Comparison of ENCODE assay signal across 8 cellular contexts in the genomic region with DNA sequence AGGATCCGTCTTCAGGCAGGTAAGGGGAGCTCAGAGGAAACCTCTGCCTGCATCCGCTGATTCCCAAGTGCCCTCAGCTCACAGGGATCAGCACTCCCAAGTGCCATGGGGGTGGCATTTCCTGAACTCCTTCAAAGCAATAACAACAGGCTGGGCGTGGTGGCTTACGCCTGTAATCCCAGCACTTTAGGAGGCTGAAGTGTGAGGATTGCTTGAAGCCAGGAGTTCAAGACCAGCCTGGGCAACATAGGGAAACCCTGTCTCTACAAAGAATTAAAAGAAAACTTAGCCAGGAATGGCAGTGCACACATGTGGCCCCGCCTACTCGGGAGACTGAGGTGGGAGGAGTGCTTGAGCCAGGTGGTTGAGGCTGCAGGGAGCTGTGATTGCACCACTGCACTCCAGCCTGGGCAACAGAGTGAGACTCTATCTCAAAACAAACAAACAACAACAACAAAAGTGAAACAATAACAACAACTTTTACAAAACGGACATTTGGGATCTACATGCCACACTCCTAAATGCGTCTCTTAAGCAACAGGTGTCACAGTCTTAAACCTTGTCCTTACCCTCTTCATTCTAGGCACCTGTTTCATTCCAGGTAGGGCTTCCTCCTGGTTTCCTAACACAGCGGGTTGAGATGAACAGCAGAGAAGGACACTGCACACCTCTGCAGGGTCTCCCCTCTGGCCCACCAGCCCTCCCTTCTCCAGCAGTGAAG.
DNase-seq lines count a peak whose midpoint lies in the region; ATAC-seq and TF ChIP-seq lines count a peak whose summit lies in the region.

No MANE protein-coding gene starts in this region.

- H2BK120ac ChIP-seq in mesendoderm (ENCODE audit: low read depth, low read length) = no peak overlapping the region

- H3K9ac ChIP-seq in mesendoderm (ENCODE audit: low read length) = no peak overlapping the region

- H3K4me2 ChIP-seq in mesendoderm (ENCODE audit: low read length) = no peak overlapping the region

- peaks cover 0 to 11% of the 10 kb centered on the region in 2 experiments for H3K9me3 ChIP-seq in CD4-positive, CD25-positive, alpha-beta regulatory T cell (ENCODE audit: control insufficient read depth in 2 of 2, low read length in 2 of 2)
- peaks cover 3% of the 10 kb centered on the region in 2 donors for H3K9me3 ChIP-seq in breast epithelium

- WGBS in mesendoderm (ENCODE audit: extremely low coverage, insufficient coverage, low lambda C conversion rate) = no CpG with 5 or more reads among the region's 9 CpGs

- peaks cover 16% of the 10 kb centered on the region for H3K27me3 Mint-ChIP-seq in CD4-positive, CD25-positive, alpha-beta regulatory T cell
- peaks cover 6 to 14% of the 10 kb centered on the region in 2 donors for H3K27me3 Mint-ChIP-seq in natural killer cell treated with Interleukin-12 subunit alpha and Interleukin-12 subunit beta and Interleukin-15 and Interleukin-18, amount 100 ng/mL, for 72 hours

- no peak overlapping the region for H4K5ac ChIP-seq in mesendoderm (ENCODE audit: low read length)

- H3K18ac ChIP-seq in mesendoderm (ENCODE audit: low read length) = no peak overlapping the region

- intact Hi-C loops in breast epithelium (cut with DNase I; ENCODE audit: low total_unique reads) = loop anchor here (10.0 kb wide), 1 partner anchor 426 kb away; no protein-coding TSS in a partner anchor

- no peak overlapping the region for H2BK5ac ChIP-seq in mesendoderm (ENCODE audit: low read length)

- H3K4me3 Mint-ChIP-seq in CD4-positive, CD25-positive, alpha-beta regulatory T cell = peak overlapping the region; percentile 87 to 99 (median 96)
- peak overlapping the region; percentile 94 for H3K4me3 Mint-ChIP-seq in natural killer cell treated with Interleukin-12 subunit alpha and Interleukin-12 subunit beta and Interleukin-15 and Interleukin-18, amount 100 ng/mL, for 72 hours

- H3K27ac ChIP-seq in CD4-positive, CD25-positive, alpha-beta regulatory T cell (ENCODE audit: insufficient read depth, low read length, poor library complexity, severe bottlenecking) = peak overlapping the region; percentile 85
- H3K27ac ChIP-seq in HL-60 (replicated peaks) (no peak overlapping the region; the same call in 1 of the 2 replicates), breast epithelium (peak overlapping the region; percentile 95), mesendoderm (ENCODE audit: low read depth, low read length) (no peak overlapping the region)

- H3K4ac ChIP-seq in mesendoderm (ENCODE audit: low read depth, low read length) = no peak overlapping the region

- H3K23ac ChIP-seq in mesendoderm (ENCODE audit: low read length) = no peak overlapping the region

- peaks cover 16% of the 10 kb centered on the region for H3K4me1 ChIP-seq in CD4-positive, CD25-positive, alpha-beta regulatory T cell (ENCODE audit: control insufficient read depth, insufficient read depth, low read length, poor library complexity, severe bottlenecking)
- H3K4me1 ChIP-seq in breast epithelium (no peaks in the 10 kb centered on the region), mesendoderm (ENCODE audit: control insufficient read depth, low read depth, low read length) (no peaks in the 10 kb centered on the region)

- peaks cover 0 to 38% (median 19%) of the 10 kb centered on the region in 4 donors for H3K4me1 Mint-ChIP-seq in CD4-positive, CD25-positive, alpha-beta regulatory T cell
- peaks cover 19 to 24% of the 10 kb centered on the region in 2 donors for H3K4me1 Mint-ChIP-seq in natural killer cell treated with Interleukin-12 subunit alpha and Interleukin-12 subunit beta and Interleukin-15 and Interleukin-18, amount 100 ng/mL, for 72 hours (ENCODE audit: low read depth in 2 of 2)

- no peak overlapping the region for H3K56ac ChIP-seq in mesendoderm (ENCODE audit: low read length)

- TF ChIP-seq CTCF in HL-60 (IDR thresholded peaks at IDR 0.05; ENCODE audit: insufficient read depth, low read length) = no peak
- TF ChIP-seq CTCF in breast epithelium (IDR thresholded peaks at IDR 0.05) = no peak

- no peak overlapping the region for H4K8ac ChIP-seq in mesendoderm (ENCODE audit: low read depth, low read length)

- DNase-seq in CD4-positive, CD25-positive, alpha-beta regulatory T cell = no peak
- no peak for DNase-seq in HL-60 (ENCODE audit: low read depth in 1 of 2, low spot score in 1 of 2)
- DNase-seq in breast epithelium (ENCODE audit: low spot score in 2 of 2) = no peak
- DNase-seq in natural killer cell treated with Interleukin-12 subunit alpha and Interleukin-12 subunit beta and Interleukin-15 and Interleukin-18, amount 100 ng/mL, for 72 hours (ENCODE audit: low spot score) = no peak
- DNase-seq in GM03348 (ENCODE audit: low spot score) = no peak
- DNase-seq in mesendoderm = no peak

- H3K36me3 ChIP-seq in CD4-positive, CD25-positive, alpha-beta regulatory T cell (ENCODE audit: control insufficient read depth, insufficient read depth, low read length) = peaks cover 7% of the 10 kb centered on the region
- H3K36me3 ChIP-seq in breast epithelium (no peaks in the 10 kb centered on the region), mesendoderm (ENCODE audit: control insufficient read depth, insufficient read depth, low read length) (no peaks in the 10 kb centered on the region)

- H2AK5ac ChIP-seq in mesendoderm (ENCODE audit: low read length) = no peak overlapping the region

- TF ChIP-seq POLR2A in breast epithelium (IDR thresholded peaks at IDR 0.05) = no peak

- peaks cover 6% of the 10 kb centered on the region for H3K27me3 ChIP-seq in CD4-positive, CD25-positive, alpha-beta regulatory T cell (ENCODE audit: control insufficient read depth, insufficient read depth, low read length)
- H3K27me3 ChIP-seq in HL-60 (ENCODE audit: insufficient read depth, poor library complexity, severe bottlenecking) (peaks cover 3% of the 10 kb centered on the region), breast epithelium (no peaks in the 10 kb centered on the region), mesendoderm (ENCODE audit: insufficient read depth, low read length, poor library complexity) (no peaks in the 10 kb centered on the region)

- peak overlapping the region; percentile 100 for H3K4me3 ChIP-seq in CD4-positive, CD25-positive, alpha-beta regulatory T cell (ENCODE audit: low read depth, low read length)
- H3K4me3 ChIP-seq in HL-60 (replicated peaks; ENCODE audit: insufficient read depth, low read length) = peak overlapping the region; percentile 79
- peak overlapping the region; percentile 60 to 79 (median 65) for H3K4me3 ChIP-seq in breast epithelium
- no peak overlapping the region for H3K4me3 ChIP-seq in mesendoderm (ENCODE audit: low read length)

- H3K36me3 Mint-ChIP-seq in CD4-positive, CD25-positive, alpha-beta regulatory T cell = peaks cover 29% of the 10 kb centered on the region
- peaks cover 9% of the 10 kb centered on the region for H3K36me3 Mint-ChIP-seq in natural killer cell treated with Interleukin-12 subunit alpha and Interleukin-12 subunit beta and Interleukin-15 and Interleukin-18, amount 100 ng/mL, for 72 hours

- peaks cover 0 to 8% (median 4%) of the 10 kb centered on the region in 7 donors for H3K9me3 Mint-ChIP-seq in CD4-positive, CD25-positive, alpha-beta regulatory T cell
- H3K9me3 Mint-ChIP-seq in natural killer cell treated with Interleukin-12 subunit alpha and Interleukin-12 subunit beta and Interleukin-15 and Interleukin-18, amount 100 ng/mL, for 72 hours = peaks cover 3% of the 10 kb centered on the region

- ATAC-seq in CD4-positive, CD25-positive, alpha-beta regulatory T cell (ENCODE audit: low read depth in 2 of 2) = no peak
- no peak for ATAC-seq in natural killer cell treated with Interleukin-12 subunit alpha and Interleukin-12 subunit beta and Interleukin-15 and Interleukin-18, amount 100 ng/mL, for 72 hours
- ATAC-seq in HG03108 (IDR thresholded peaks at IDR 0.05; ENCODE audit: unreplicated experiment) (no peak), HG02840 (IDR thresholded peaks at IDR 0.05; ENCODE audit: low FRiP score, unreplicated experiment) (no peak)

- H3K79me2 ChIP-seq in mesendoderm (ENCODE audit: control insufficient read depth, insufficient read depth, low read length) = no peaks in the 10 kb centered on the region

- H3K79me1 ChIP-seq in mesendoderm (ENCODE audit: low read length) = no peaks in the 10 kb centered on the region

- H3K27ac Mint-ChIP-seq in CD4-positive, CD25-positive, alpha-beta regulatory T cell = peak overlapping the region; percentile 97 to 99 (median 99)
- peak overlapping the region; percentile 70 to 96 for H3K27ac Mint-ChIP-seq in natural killer cell treated with Interleukin-12 subunit alpha and Interleukin-12 subunit beta and Interleukin-15 and Interleukin-18, amount 100 ng/mL, for 72 hours

- no peak overlapping the region for H2BK15ac ChIP-seq in mesendoderm (replicated peaks; ENCODE audit: low read depth)

Comparison
In these comparisons a context has a peak if more than half of its experiments do, and no peak if none do; other contexts are left out.
1. H3K27ac ChIP-seq: peak in CD4-positive, CD25-positive, alpha-beta regulatory T cell (single experiment) and breast epithelium (2 of 2); none in HL-60 (single experiment) and mesendoderm (single experiment).